In genomic region chr15:67590191-67590590, GRCh38 we compare ENCODE assay signal across 30 cellular contexts.
"Had no signal": no experiment of that assay in that cellular context is flagged by ENCODE, and none has a peak within 500 bp of the region (broad histone marks: within the 10 kb centered on the region; RNA-seq: fewer than 3 reads in every experiment).

No MANE protein-coding gene starts in this region.

- DNase-seq: naive thymus-derived CD4-positive, alpha-beta T cell; natural killer cell; nucleus accumbens; pancreas; retina; right cardiac atrium; spleen; stimulated activated CD4-positive, alpha-beta T cell treated with anti-CD3 and anti-CD28 coated beads, Interleukin-12 subunit alpha, Interleukin-12 subunit beta, amount 100 ng/mL, for 4 hours; stimulated activated CD4-positive, alpha-beta T cell treated with anti-CD3 and anti-CD28 coated beads, Interleukin-1b, Interleukin-23, amount 100 ng/mL, for 48 hours; stimulated activated CD4-positive, alpha-beta T cell treated with anti-CD3 and anti-CD28 coated beads, Interleukin-4, amount 100 ng/mL, for 1 hour; stimulated activated CD4-positive, alpha-beta T cell treated with anti-CD3 and anti-CD28 coated beads, Interleukin-4, amount 100 ng/mL, for 4 hours; stimulated activated CD8-positive, alpha-beta memory T cell treated with anti-CD3 and anti-CD28 coated beads, Interleukin-4, amount 100 ng/mL, for 48 hours; stimulated activated naive CD4-positive, alpha-beta T cell treated with Interleukin-2 at 50 U/mL for 16 hours; stomach; thyroid gland; trophoblast cell; upper lobe of left lung had no signal

- H3K27me3 Mint-ChIP-seq: naive thymus-derived CD4-positive, alpha-beta T cell; stimulated activated memory B cell treated with anti-CD40 and anti-IgM and Interleukin-4, amounts not matched to agents 10 μg/mL and 1 μg/mL and 100 μg/mL, for 72 hours; stimulated activated naive CD8-positive, alpha-beta T cell treated with anti-CD3 and anti-CD28 coated beads, Interleukin-15, Interleukin-2, amounts not matched to agents 100 ng/mL and 50 ng/mL, for 24 hours had no signal

- H3K4me3 ChIP-seq: pancreas, prostate gland, skin epidermis, smooth muscle cell, spleen, stomach, thoracic aorta, thyroid gland, tibial nerve, upper lobe of left lung, vagina had no signal

- FAIRE-seq: pancreas, urothelium cell line had no signal

- H3K4me1 Mint-ChIP-seq: stimulated activated memory B cell treated with anti-CD40 and anti-IgM and Interleukin-4, amounts not matched to agents 10 μg/mL and 1 μg/mL and 100 μg/mL, for 72 hours had no signal

- H3K9me3 Mint-ChIP-seq: naive thymus-derived CD4-positive, alpha-beta T cell; natural killer cell; nephron; neural crest cell; stimulated activated memory B cell treated with anti-CD40 and anti-IgM and Interleukin-4, amounts not matched to agents 10 μg/mL and 1 μg/mL and 100 μg/mL, for 72 hours; stimulated activated naive CD8-positive, alpha-beta T cell treated with anti-CD3 and anti-CD28 coated beads, Interleukin-15, Interleukin-2, amounts not matched to agents 100 ng/mL and 50 ng/mL, for 24 hours had no signal

- H3K9me3 ChIP-seq: neutrophil, pancreas, prostate gland, spleen, stomach, thoracic aorta, thyroid gland, tibial nerve, upper lobe of left lung, vagina had no signal

- ATAC-seq: naive thymus-derived CD4-positive, alpha-beta T cell; natural killer cell; pancreas; right cardiac atrium; sciatic nerve; stimulated activated memory B cell treated with anti-CD40 and anti-IgM and Interleukin-4, amounts not matched to agents 10 μg/mL and 1 μg/mL and 100 μg/mL, for 72 hours had no signal

- H3K4me1 ChIP-seq: pancreas, prostate gland, spleen, stomach, thyroid gland, tibial nerve, upper lobe of left lung, vagina had no signal

- H3K36me3 ChIP-seq: prostate gland, thyroid gland had no signal

- H3K27ac Mint-ChIP-seq: naive thymus-derived CD4-positive, alpha-beta T cell; natural killer cell; nephron; stimulated activated memory B cell treated with anti-CD40 and anti-IgM and Interleukin-4, amounts not matched to agents 10 μg/mL and 1 μg/mL and 100 μg/mL, for 72 hours; stimulated activated naive CD8-positive, alpha-beta T cell treated with anti-CD3 and anti-CD28 coated beads, Interleukin-15, Interleukin-2, amounts not matched to agents 100 ng/mL and 50 ng/mL, for 24 hours had no signal

- H3K27me3 ChIP-seq: neutrophil, pancreas, spleen, stomach, thyroid gland, tibial nerve, upper lobe of left lung, vagina had no signal

- H3K27ac ChIP-seq: neutrophil, pancreas, prostate gland, skin epidermis, spleen, stomach, thoracic aorta, thyroid gland, tibial nerve, upper lobe of left lung, vagina had no signal

- H3K4me2 ChIP-seq: smooth muscle cell had no signal

- H3K4me3 Mint-ChIP-seq: naive thymus-derived CD4-positive, alpha-beta T cell; natural killer cell; nephron; stimulated activated memory B cell treated with anti-CD40 and anti-IgM and Interleukin-4, amounts not matched to agents 10 μg/mL and 1 μg/mL and 100 μg/mL, for 72 hours; stimulated activated naive CD8-positive, alpha-beta T cell treated with anti-CD3 and anti-CD28 coated beads, Interleukin-15, Interleukin-2, amounts not matched to agents 100 ng/mL and 50 ng/mL, for 24 hours had no signal
